In genomic region chr3:177811111-177811510, GRCh38 we compare ENCODE assay signal across 17 cellular contexts.
DNase-seq lines count a peak whose midpoint lies in the region; ATAC-seq, FAIRE-seq and TF ChIP-seq lines count a peak whose summit lies in the region.
"Had no signal": no experiment of that assay in that cellular context is flagged by ENCODE, and none has a peak within 500 bp of the region (broad histone marks: within the 10 kb centered on the region; RNA-seq: fewer than 3 reads in every experiment).

No MANE protein-coding gene starts in this region.

- FAIRE-seq in K562 (lab: Jason Lieb, UNC) = no peak
- FAIRE-seq in GM12892 (lab: Jason Lieb, UNC) = no peak
- FAIRE-seq: urothelium cell line had no signal

- BruUV-seq in MCF 10A (replicated peaks; lab: Mats Ljungman, UMichigan) (no TSS peak), K562 (replicated peaks; lab: Mats Ljungman, UMichigan) (no TSS peak)

- no peak overlapping the region for H3K4me3 ChIP-seq in breast epithelium
- no peak overlapping the region for H3K4me3 ChIP-seq in K562
- H3K4me3 ChIP-seq: right lobe of liver had no signal

- DNase-seq in MCF 10A (ENCODE audit: unreplicated experiment) = no peak
- no peak for DNase-seq in breast epithelium (ENCODE audit: low spot score in 2 of 2)
- peak; percentile 72 for DNase-seq in MV-4-11 (lab: John Stamatoyannopoulos, UW)
- no peak for DNase-seq in K562 (ENCODE audit: extremely low read depth in 1 of 4, low spot score in 3 of 4)
- DNase-seq in progenitor cell of endocrine pancreas (ENCODE audit: low spot score, unreplicated experiment) = no peak
- DNase-seq in GM12892 (ENCODE audit: insufficient read length) = no peak
- DNase-seq in NCI-H226 = no peak
- DNase-seq: activated CD4-positive, alpha-beta T cell treated with anti-CD3 and anti-CD28 coated beads, Interleukin-2, amount 10 ng/mL, durations not matched to agents 24 days and 14 days; activated naive CD8-positive, alpha-beta T cell treated with anti-CD3 and anti-CD28 coated beads, Interleukin-2, amount 10 ng/mL, durations not matched to agents 7 days and 5 days; activated T-cell treated with anti-CD3 and anti-CD28 coated beads, Interleukin-2, amount 50 U/mL, for 1 hour; central memory CD4-positive, alpha-beta T cell; effector memory CD8-positive, alpha-beta T cell; NCI-H1105; right lobe of liver; stimulated activated CD4-positive, alpha-beta T cell treated with anti-CD3 and anti-CD28 coated beads, Interleukin-4, amount 100 ng/mL, for 1 hour had no signal

- H3K27me3 ChIP-seq in breast epithelium = no peaks in the 10 kb centered on the region
- H3K27me3 ChIP-seq in K562 (ENCODE audit: control insufficient read depth in 2 of 2, insufficient read depth in 2 of 2, low read length in 2 of 2) = no peaks in the 10 kb centered on the region
- H3K27me3 ChIP-seq: right lobe of liver had no signal

- H3K27ac ChIP-seq in breast epithelium = peak overlapping the region in 1 of 2 donors; percentile 37
- H3K27ac ChIP-seq in K562 (ENCODE audit: extremely low read depth, low read depth, low read length) = no peak overlapping the region

- H3K9me3 Mint-ChIP-seq in MCF 10A (ENCODE audit: unreplicated experiment) (no peaks in the 10 kb centered on the region), progenitor cell of endocrine pancreas (ENCODE audit: low read depth) (peaks cover 3% of the 10 kb centered on the region)
- H3K9me3 Mint-ChIP-seq: effector memory CD8-positive, alpha-beta T cell had no signal

- CTCF ChIA-PET in MCF 10A (lab: Yijun Ruan, JAX) (interaction anchor here (0.7 to 1.3 kb wide), 4 partner anchors 9 to 196 kb away, joined by 3 to 4 read pairs (median 3); no protein-coding TSS in a partner anchor), K562 (lab: Yijun Ruan, JAX; ENCODE audit: low intra/inter-chr PET ratio) (no interaction called here)

- peak overlapping the region; percentile 88 for H3K27ac Mint-ChIP-seq in MCF 10A (ENCODE audit: low read depth, unreplicated experiment)
- no peak overlapping the region for H3K27ac Mint-ChIP-seq in progenitor cell of endocrine pancreas
- H3K27ac Mint-ChIP-seq: activated CD4-positive, alpha-beta T cell treated with anti-CD3 and anti-CD28 coated beads, Interleukin-2, amount 10 ng/mL, durations not matched to agents 24 days and 14 days; activated naive CD8-positive, alpha-beta T cell treated with anti-CD3 and anti-CD28 coated beads, Interleukin-2, amount 10 ng/mL, durations not matched to agents 7 days and 5 days; effector memory CD8-positive, alpha-beta T cell had no signal

- POLR2A ChIA-PET in MCF 10A (lab: Yijun Ruan, JAX) (interaction anchor here (0.7 to 3.4 kb wide), 13 partner anchors 8 to 513 kb away, joined by 3 to 21 read pairs (median 4); no protein-coding TSS in a partner anchor), K562 (lab: Yijun Ruan, JAX) (no interaction called here)

- no peak for ATAC-seq in K562
- no peak for ATAC-seq in HG03095 (IDR thresholded peaks at IDR 0.05; ENCODE audit: unreplicated experiment)
- ATAC-seq: effector memory CD8-positive, alpha-beta T cell had no signal

- no peaks in the 10 kb centered on the region for H3K27me3 Mint-ChIP-seq in MCF 10A (ENCODE audit: insufficient read depth, unreplicated experiment)
- no peaks in the 10 kb centered on the region for H3K27me3 Mint-ChIP-seq in progenitor cell of endocrine pancreas
- H3K27me3 Mint-ChIP-seq: activated CD4-positive, alpha-beta T cell treated with anti-CD3 and anti-CD28 coated beads, Interleukin-2, amount 10 ng/mL, durations not matched to agents 24 days and 14 days; activated naive CD8-positive, alpha-beta T cell treated with anti-CD3 and anti-CD28 coated beads, Interleukin-2, amount 10 ng/mL, durations not matched to agents 7 days and 5 days; effector memory CD8-positive, alpha-beta T cell had no signal

- H3K9ac ChIP-seq in K562 (ENCODE audit: insufficient read depth in 1 of 2, low read depth in 2 of 2, low read length in 2 of 2) = no peak overlapping the region

- in situ Hi-C loops in K562 (cut with MboI) = no loop called here

- H3K4me2 ChIP-seq in K562 (ENCODE audit: insufficient read depth, low read length) = no peak overlapping the region

- TF ChIP-seq RAD21 in K562 (CRISPR knock-in tag; conservative IDR thresholded peaks at IDR 0.05 in 1 of 2, IDR thresholded peaks at IDR 0.05 in 1 of 2) = no peak

- H3K4me3 Mint-ChIP-seq in MCF 10A (ENCODE audit: unreplicated experiment) (no peak overlapping the region), progenitor cell of endocrine pancreas (ENCODE audit: low read depth) (no peak overlapping the region)
- H3K4me3 Mint-ChIP-seq: activated CD4-positive, alpha-beta T cell treated with anti-CD3 and anti-CD28 coated beads, Interleukin-2, amount 10 ng/mL, durations not matched to agents 24 days and 14 days; activated naive CD8-positive, alpha-beta T cell treated with anti-CD3 and anti-CD28 coated beads, Interleukin-2, amount 10 ng/mL, durations not matched to agents 7 days and 5 days; effector memory CD8-positive, alpha-beta T cell had no signal

- no peaks in the 10 kb centered on the region for H3K79me2 ChIP-seq in K562 (ENCODE audit: control insufficient read depth, insufficient read depth, low read length)

- H4K20me1 ChIP-seq in K562 (replicated peaks; ENCODE audit: control insufficient read depth, insufficient read depth, low read length) = no peaks in the 10 kb centered on the region

- peaks cover 6% of the 10 kb centered on the region for H3K36me3 Mint-ChIP-seq in MCF 10A (ENCODE audit: insufficient read depth, unreplicated experiment)
- no peaks in the 10 kb centered on the region for H3K36me3 Mint-ChIP-seq in progenitor cell of endocrine pancreas (ENCODE audit: insufficient read depth)

- no peak for TF ChIP-seq EP300 in K562 (IDR thresholded peaks at IDR 0.05; ENCODE audit: low read length)

- H3K4me1 ChIP-seq in breast epithelium = no peaks in the 10 kb centered on the region
- H3K4me1 ChIP-seq in K562 (replicated peaks in 1 of 2; ENCODE audit: control insufficient read depth in 2 of 2, insufficient read depth in 2 of 2, low read length in 2 of 2) = no peaks in the 10 kb centered on the region; a peak in 1 of 5 replicates

- H3K36me3 ChIP-seq in breast epithelium = no peaks in the 10 kb centered on the region
- H3K36me3 ChIP-seq in K562 (ENCODE audit: control insufficient read depth, insufficient read depth, low read length) = no peaks in the 10 kb centered on the region
- H3K36me3 ChIP-seq: right lobe of liver had no signal

- no peak for TF ChIP-seq CTCF in MCF 10A (IDR thresholded peaks at IDR 0.05; ENCODE audit: unreplicated experiment)
- TF ChIP-seq CTCF in breast epithelium (IDR thresholded peaks at IDR 0.05) = no peak
- no peak for TF ChIP-seq CTCF in K562 (IDR thresholded peaks at IDR 0.05 in 2 of 3, conservative IDR thresholded peaks at IDR 0.05 in 1 of 3; ENCODE audit: insufficient read depth in 2 of 3, low read depth in 1 of 3, low read length in 3 of 3)
- TF ChIP-seq CTCF in progenitor cell of endocrine pancreas (IDR thresholded peaks at IDR 0.05; ENCODE audit: unreplicated experiment) = no peak

- H3K9me3 ChIP-seq in breast epithelium = no peaks in the 10 kb centered on the region
- H3K9me3 ChIP-seq in K562 (replicated peaks; ENCODE audit: control insufficient read depth, insufficient read depth, low read depth, low read length) = no peaks in the 10 kb centered on the region
- H3K9me3 ChIP-seq: right lobe of liver had no signal

- intact Hi-C loops in MCF 10A (cut with micrococcal nuclease) (loop anchor here (5.0 to 10.0 kb wide), 3 partner anchors 216 to 759 kb away; no protein-coding TSS in a partner anchor), breast epithelium (cut with DNase I; ENCODE audit: low total_unique reads) (no loop called here), K562 (cut with micrococcal nuclease) (no loop called here)

- 0% methylated on average over 3 of the region's 3 CpGs for WGBS in K562 (ENCODE audit: insufficient coverage, low coverage, missing lambda C conversion rate)

- TF ChIP-seq POLR2A in breast epithelium (IDR thresholded peaks at IDR 0.05) (no peak), K562 (conservative IDR thresholded peaks at IDR 0.05) (no peak), GM12892 (IDR thresholded peaks at IDR 0.05; ENCODE audit: low read depth, low read length) (no peak)

- no peak overlapping the region for H2AFZ ChIP-seq in K562 (ENCODE audit: low read depth, low read length)

- H3K4me1 Mint-ChIP-seq in MCF 10A (ENCODE audit: insufficient read depth, unreplicated experiment) = peaks cover 49% of the 10 kb centered on the region
- H3K4me1 Mint-ChIP-seq in progenitor cell of endocrine pancreas (ENCODE audit: low read depth) = peaks cover 3% of the 10 kb centered on the region
- H3K4me1 Mint-ChIP-seq: activated naive CD8-positive, alpha-beta T cell treated with anti-CD3 and anti-CD28 coated beads, Interleukin-2, amount 10 ng/mL, durations not matched to agents 7 days and 5 days had no signal

- no peaks in the 10 kb centered on the region for H3K9me1 ChIP-seq in K562 (ENCODE audit: control insufficient read depth, insufficient read depth, low read length)

TF ChIP-seq in K562, 482 proteins besides CTCF, POLR2A, EP300 and RAD21 (continues in another document):
- TF ChIP-seq, protein P1, sequence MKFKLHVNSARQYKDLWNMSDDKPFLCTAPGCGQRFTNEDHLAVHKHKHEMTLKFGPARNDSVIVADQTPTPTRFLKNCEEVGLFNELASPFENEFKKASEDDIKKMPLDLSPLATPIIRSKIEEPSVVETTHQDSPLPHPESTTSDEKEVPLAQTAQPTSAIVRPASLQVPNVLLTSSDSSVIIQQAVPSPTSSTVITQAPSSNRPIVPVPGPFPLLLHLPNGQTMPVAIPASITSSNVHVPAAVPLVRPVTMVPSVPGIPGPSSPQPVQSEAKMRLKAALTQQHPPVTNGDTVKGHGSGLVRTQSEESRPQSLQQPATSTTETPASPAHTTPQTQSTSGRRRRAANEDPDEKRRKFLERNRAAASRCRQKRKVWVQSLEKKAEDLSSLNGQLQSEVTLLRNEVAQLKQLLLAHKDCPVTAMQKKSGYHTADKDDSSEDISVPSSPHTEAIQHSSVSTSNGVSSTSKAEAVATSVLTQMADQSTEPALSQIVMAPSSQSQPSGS (CRISPR knock-in tag; IDR thresholded peaks at IDR 0.05) = no peak
- no peak for TF ChIP-seq ZBTB2 (IDR thresholded peaks at IDR 0.05)
